Comparison of ENCODE assay signal across 1 cellular context in genomic region chr5:95727764-95728191, GRCh38.
TF ChIP-seq lines count a peak whose summit lies in the region.

No MANE protein-coding gene starts in this region.

TF ChIP-seq in H1, 55 proteins besides CTCF, POLR2A, EP300 and RAD21:
- TF ChIP-seq SRF (IDR thresholded peaks at IDR 0.05; ENCODE audit: low read depth, low read length) (no peak), BACH1 (IDR thresholded peaks at IDR 0.05; ENCODE audit: low read length) (no peak), TAF7 (optimal IDR thresholded peaks at IDR 0.05; ENCODE audit: borderline replicate concordance, low read depth, low read length) (no peak), CBX8 (IDR thresholded peaks at IDR 0.05; ENCODE audit: borderline replicate concordance, low read depth, low read length) (no peak), RXRA (IDR thresholded peaks at IDR 0.05; ENCODE audit: insufficient read depth, low read depth, low read length) (no peak), GABPA (IDR thresholded peaks at IDR 0.05; ENCODE audit: borderline replicate concordance, insufficient read depth, low read length) (no peak), CHD1 (IDR thresholded peaks at IDR 0.05; ENCODE audit: low read depth, low read length) (no peak), NANOG (IDR thresholded peaks at IDR 0.05; ENCODE audit: insufficient read depth, low read depth, low read length, poor library complexity, severe bottlenecking) (no peak), NRF1 (IDR thresholded peaks at IDR 0.05; ENCODE audit: low read depth, low read length) (no peak), CBX5 (IDR thresholded peaks at IDR 0.05; ENCODE audit: low read depth, low read length) (no peak), TBP (IDR thresholded peaks at IDR 0.05; ENCODE audit: low read depth, low read length) (no peak), SUZ12 (IDR thresholded peaks at IDR 0.05; ENCODE audit: low read length) (no peak), YY1 (IDR thresholded peaks at IDR 0.05; ENCODE audit: low read depth, low read length) (no peak), MAX (IDR thresholded peaks at IDR 0.05) (no peak), TAF1 (IDR thresholded peaks at IDR 0.05; ENCODE audit: low read depth, low read length) (no peak), ZNF274 (IDR thresholded peaks at IDR 0.05; ENCODE audit: borderline replicate concordance, extremely low read depth, low read length) (no peak), TCF12 (IDR thresholded peaks at IDR 0.05; ENCODE audit: low read depth, low read length) (no peak), HDAC6 (IDR thresholded peaks at IDR 0.05; ENCODE audit: low read depth, low read length) (no peak), BCL11A (IDR thresholded peaks at IDR 0.05; ENCODE audit: low read depth in 2 of 2, low read length in 2 of 2) (no peak)
